8 cellular contexts compared by ENCODE assay signal in genomic region chr19:10717356-10718204, GRCh38. TPM values are rescaled to one million over a fixed set of nuclear protein-coding genes. Genes with fewer than 3 reads are reported as not detected.
DNase-seq lines count a peak whose midpoint lies in the region; ATAC-seq and TF ChIP-seq lines count a peak whose summit lies in the region.

Gene DNM2, plus strand, starts transcription at chr19:10718079. Its CDS starts 164 bp downstream, at chr19:10718243.

- POLR2A ChIA-PET in naive thymus-derived CD4-positive, alpha-beta T cell (lab: Charles Lee) = interaction anchor here (0.6 to 3.8 kb wide), 21 partner anchors 10 to 622 kb away, joined by 3 to 22 read pairs (median 4); partner anchors contain the start of genes CARM1, KRI1, QTRT1 and TMED1

- peak within 1 kb of the TSS; percentile 81 for H3K4me3 ChIP-seq in DOHH2 (ENCODE audit: low read length)
- peak within 1 kb of the TSS; percentile 77 for H3K4me3 ChIP-seq in naive thymus-derived CD4-positive, alpha-beta T cell (ENCODE audit: low read length)

- H3K27ac ChIP-seq in DOHH2 (ENCODE audit: low read depth, low read length) = peak within 1 kb of the TSS; percentile 65
- H3K27ac ChIP-seq in naive thymus-derived CD4-positive, alpha-beta T cell (ENCODE audit: low read depth, low read length) = peak within 1 kb of the TSS; percentile 87

- DNase-seq in Kasumi-1 (lab: John Stamatoyannopoulos, UW) = peak; percentile 100
- DNase-seq in RPMI7951 (ENCODE audit: low read depth) = peak; percentile 100
- DNase-seq in activated T-helper 1 cell treated with anti-CD3 and anti-CD28 coated beads, Interleukin-2, amount 50 U/mL, for 16 hours (ENCODE audit: low read depth in 1 of 2, low spot score in 1 of 2) = peak; percentile 94 to 95
- peak; percentile 100 for DNase-seq in fibroblast of gingiva (ENCODE audit: low read depth)
- peak; percentile 90 to 100 (median 99) for DNase-seq in naive thymus-derived CD4-positive, alpha-beta T cell
- peak; percentile 93 to 100 (median 98) for DNase-seq in stimulated activated naive CD4-positive, alpha-beta T cell (lab: John Stamatoyannopoulos, UW)

- peak; percentile 79 for ATAC-seq in GM21825 (IDR thresholded peaks at IDR 0.05; ENCODE audit: unreplicated experiment)
- peak; percentile 90 for ATAC-seq in naive thymus-derived CD4-positive, alpha-beta T cell

- no peaks in the 10 kb centered on the region for H3F3A ChIP-seq in DOHH2 (ENCODE audit: control insufficient read depth, insufficient read depth)

- no peaks in the 10 kb centered on the region for H3K27me3 ChIP-seq in DOHH2 (ENCODE audit: control insufficient read depth, low read length)
- no peaks in the 10 kb centered on the region for H3K27me3 ChIP-seq in naive thymus-derived CD4-positive, alpha-beta T cell (ENCODE audit: control insufficient read depth in 2 of 2, insufficient read depth in 2 of 2, low read length in 2 of 2)

- TF ChIP-seq CTCF in DOHH2 (IDR thresholded peaks at IDR 0.05; ENCODE audit: low read depth, low read length, poor library complexity, severe bottlenecking) = peak; percentile 85

- H3K27ac Mint-ChIP-seq in naive thymus-derived CD4-positive, alpha-beta T cell = peak within 1 kb of the TSS; percentile 85 to 96 (median 93)

- intact Hi-C loops in naive thymus-derived CD4-positive, alpha-beta T cell (cut with micrococcal nuclease) = loop anchor here (1.0 to 5.0 kb wide), 19 partner anchors 14 to 718 kb away; partner anchors contain the start of genes ILF3 (in 2 of the 2), QTRT1 (in 2 of the 2), TMED1 (in 2 of the 2) and CARM1 (in 1 of the 2)

- peak within 1 kb of the TSS; percentile 91 to 98 (median 96) for H3K4me3 Mint-ChIP-seq in naive thymus-derived CD4-positive, alpha-beta T cell

- peaks cover 22% of the 10 kb centered on the region for H3K4me1 ChIP-seq in DOHH2 (ENCODE audit: control insufficient read depth, low read length)
- peaks cover 23 to 34% of the 10 kb centered on the region in 2 donors for H3K4me1 ChIP-seq in naive thymus-derived CD4-positive, alpha-beta T cell (ENCODE audit: control insufficient read depth in 2 of 2, insufficient read depth in 2 of 2, low read length in 2 of 2)

- peak within 1 kb of the TSS; percentile 80 for H3K4me2 ChIP-seq in DOHH2 (ENCODE audit: low read length)

- peaks cover 47% of the 10 kb centered on the region for H3K79me2 ChIP-seq in DOHH2 (ENCODE audit: control insufficient read depth, low read length)

- peaks cover 19 to 48% (median 35%) of the 10 kb centered on the region in 7 donors for H3K4me1 Mint-ChIP-seq in naive thymus-derived CD4-positive, alpha-beta T cell

- CTCF ChIA-PET in naive thymus-derived CD4-positive, alpha-beta T cell (lab: Charles Lee) = interaction anchor here (0.5 to 3.4 kb wide), 26 partner anchors 13 to 375 kb away, joined by 3 to 39 read pairs (median 4); partner anchors contain the start of genes QTRT1 and TMED1

- peaks cover 17% of the 10 kb centered on the region for H4K20me1 ChIP-seq in DOHH2 (ENCODE audit: control insufficient read depth, insufficient read depth, low read depth, low read length)

- H3K27me3 Mint-ChIP-seq in naive thymus-derived CD4-positive, alpha-beta T cell = no peaks in the 10 kb centered on the region

- H3K9me3 ChIP-seq in DOHH2 (ENCODE audit: control insufficient read depth, insufficient read depth, low read length) = no peaks in the 10 kb centered on the region
- no peaks in the 10 kb centered on the region for H3K9me3 ChIP-seq in naive thymus-derived CD4-positive, alpha-beta T cell (ENCODE audit: control insufficient read depth in 2 of 3, low read length in 3 of 3)

- no peaks in the 10 kb centered on the region for H3K9me2 ChIP-seq in DOHH2 (replicated peaks; ENCODE audit: control insufficient read depth, low read length)

- H3K36me3 ChIP-seq in DOHH2 (ENCODE audit: control insufficient read depth, low read length) = peaks cover 25% of the 10 kb centered on the region
- H3K36me3 ChIP-seq in naive thymus-derived CD4-positive, alpha-beta T cell (ENCODE audit: control insufficient read depth in 2 of 3, insufficient read depth in 3 of 3, low read length in 3 of 3) = peaks cover 0 to 22% (median 0%) of the 10 kb centered on the region in 3 experiments

- H3K36me3 Mint-ChIP-seq in naive thymus-derived CD4-positive, alpha-beta T cell = peaks cover 0 to 9% (median 3%) of the 10 kb centered on the region in 5 donors

- H3K9me3 Mint-ChIP-seq in naive thymus-derived CD4-positive, alpha-beta T cell = no peaks in the 10 kb centered on the region

RNA-seq across cellular contexts. Expression of gene DNM2, which starts in this region (rescaled TPM):
- total RNA-seq in RPMI7951 (2014; rRNA removed; shearing (Covaris generic)) = 46.6 and 77.3 TPM in 2 replicates
- 100 to 1,000 TPM; 238 to 340 (median 269) TPM for total RNA-seq in naive thymus-derived CD4-positive, alpha-beta T cell
- 100 to 1,000 TPM in 1 of 2 donors, 10 to 100 TPM in 1; 49.1 to 111 TPM for polyA plus RNA-seq in naive thymus-derived CD4-positive, alpha-beta T cell

Comparison
In these comparisons a context has a peak if more than half of its experiments do, and no peak if none do; other contexts are left out.
1. Peak in every context shown above with its lines: DNase-seq, ATAC-seq, H3K4me3 ChIP-seq and H3K27ac ChIP-seq.